Comparison of ENCODE assay signal across 8 cellular contexts in the genomic region with DNA sequence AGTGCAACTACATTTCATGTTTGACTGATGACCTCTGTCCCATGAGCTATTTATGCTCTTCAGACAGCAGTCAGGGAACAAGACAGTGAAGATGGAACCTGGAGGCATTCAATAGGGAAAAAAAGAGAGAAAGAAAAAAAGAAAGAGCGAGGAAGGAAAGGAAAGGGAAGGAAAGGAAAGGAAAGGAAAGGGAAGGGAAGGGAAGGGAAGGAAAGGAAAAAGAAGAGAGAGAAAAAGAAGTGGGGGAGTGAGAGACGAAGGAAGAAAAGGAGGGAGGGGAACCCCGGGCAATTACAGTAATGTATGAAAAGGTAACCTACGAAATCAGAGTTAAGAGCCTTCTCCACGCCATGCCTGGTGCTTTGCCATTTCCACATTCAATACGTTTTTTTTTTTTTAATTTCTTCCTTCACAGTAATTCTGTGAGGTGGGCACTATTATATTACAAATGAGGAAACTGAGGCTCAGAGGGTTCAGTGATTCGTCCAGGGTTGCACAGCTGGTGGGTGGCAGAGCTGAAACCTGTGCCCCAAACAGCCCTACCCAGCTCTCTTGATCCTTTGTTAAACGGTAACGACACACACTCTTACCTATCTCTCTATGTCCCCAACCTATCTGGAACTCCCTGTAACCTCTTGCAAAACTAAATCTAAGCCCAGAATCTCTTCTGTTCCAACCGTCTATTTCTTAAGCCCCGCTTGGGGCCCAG. TPM values are rescaled to one million over a fixed set of nuclear protein-coding genes. Genes with fewer than 3 reads are reported as not detected.
A peak's percentile ranks its signal among the peaks of the same experiment; 100 is the strongest.
DNase-seq lines count a peak whose midpoint lies in the region; ATAC-seq and TF ChIP-seq lines count a peak whose summit lies in the region.

No MANE protein-coding gene starts in this region.

- H3K9me3 Mint-ChIP-seq in chondrocyte (ENCODE audit: low read depth) (no peaks in the 10 kb centered on the region), naive B cell (no peaks in the 10 kb centered on the region)

- H3K4me1 Mint-ChIP-seq in chondrocyte (ENCODE audit: low read depth) (peaks cover 40% of the 10 kb centered on the region), naive B cell (peaks cover 58 to 80% (median 73%) of the 10 kb centered on the region in 3 donors)

- DNase-seq in AG04449 (ENCODE audit: low read depth, low spot score): no peak
- DNase-seq in MG63: no peak
- no peak for DNase-seq in chondrocyte (ENCODE audit: low spot score)
- no peak for DNase-seq in naive B cell
- DNase-seq in DMS114 treated with DMSO at 0.1 percent for 48 hours (lab: John Stamatoyannopoulos, UW; ENCODE audit: unreplicated experiment): no peak
- DNase-seq in NCI-H146 (lab: John Stamatoyannopoulos, UW): no peak
- no peak for DNase-seq in effector CD8-positive, alpha-beta T cell (lab: John Stamatoyannopoulos, UW)

- H3K27me3 Mint-ChIP-seq in chondrocyte (ENCODE audit: low read depth) (no peaks in the 10 kb centered on the region), naive B cell (no peaks in the 10 kb centered on the region)

- no peak overlapping the region for H3K27ac Mint-ChIP-seq in chondrocyte (ENCODE audit: unreplicated experiment)
- H3K27ac Mint-ChIP-seq in naive B cell: peak overlapping the region; percentile 70 to 99 (median 96)

- H3K36me3 Mint-ChIP-seq in chondrocyte (ENCODE audit: low read depth) (no peaks in the 10 kb centered on the region), naive B cell (no peaks in the 10 kb centered on the region)

- POLR2A ChIA-PET in AG04449 (lab: Yijun Ruan, JAX): no interaction called here

- H3K36me3 ChIP-seq in MG63: no peaks in the 10 kb centered on the region

- no peak for ATAC-seq in naive B cell (ENCODE audit: low read depth in 2 of 2)
- ATAC-seq in GM21423 (IDR thresholded peaks at IDR 0.05; ENCODE audit: unreplicated experiment): no peak

- H3K4me3 ChIP-seq in AG04449 (ENCODE audit: low read depth, low read length): peak overlapping the region; percentile 39
- H3K4me3 ChIP-seq in MG63: 0 out of 2 replicates have a peak overlapping the region, but pooled peaks have one; percentile 11

- no peaks in the 10 kb centered on the region for H3K9me3 ChIP-seq in MG63

- CTCF ChIA-PET in AG04449 (lab: Yijun Ruan, JAX): interaction anchor here (1.2 to 1.3 kb wide), 3 partner anchors 14 to 283 kb away, joined by 3 read pairs; no protein-coding TSS in a partner anchor

- H3K4me3 Mint-ChIP-seq in chondrocyte (ENCODE audit: unreplicated experiment) (peak overlapping the region; percentile 75), naive B cell (peak overlapping the region; percentile 43 to 93 (median 90))

- H3K27me3 ChIP-seq in MG63: no peaks in the 10 kb centered on the region

- TF ChIP-seq CTCF in AG04449 (IDR thresholded peaks at IDR 0.05; ENCODE audit: insufficient read depth, low read length, missing control alignments) (no peak), chondrocyte (IDR thresholded peaks at IDR 0.05) (no peak)

RNA-seq across cellular contexts. Expression of a gene that starts 39.3 kb away (rescaled TPM):
- total RNA-seq in MG63 (2014; rRNA removed; shearing (Covaris generic); ENCODE audit: low replicate concordance): 69.8 and 70.5 TPM in 2 replicates
- 31.6 to 115 TPM (median 115 TPM) in 3 replicates for total RNA-seq in chondrocyte
- polyA plus RNA-seq in naive B cell (ENCODE audit: low read depth in 6 of 6): 100 to 1,000 TPM; 205 to 278 (median 247) TPM
